ENCODE assay signal across 22 cellular contexts in the genomic region with DNA sequence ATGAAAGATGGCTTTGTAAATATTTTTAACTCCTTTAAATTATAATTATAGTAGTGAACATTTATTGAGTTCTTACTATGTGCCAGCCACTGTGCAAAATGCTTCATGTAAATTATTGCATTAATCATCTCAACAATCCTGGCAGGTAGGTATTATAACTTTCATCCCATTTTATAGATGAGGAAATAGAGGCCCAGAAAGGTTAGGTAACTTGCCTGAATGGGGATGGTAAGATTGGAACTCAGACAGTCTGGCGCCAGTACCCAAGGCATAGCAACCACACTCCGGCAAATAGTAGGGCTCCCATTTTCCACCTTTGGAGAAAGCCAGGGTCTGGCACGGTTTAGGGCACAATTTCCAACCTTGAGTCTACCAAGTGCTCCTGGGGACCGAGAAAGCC.
DNase-seq lines count a peak whose midpoint lies in the region; ATAC-seq, FAIRE-seq and TF ChIP-seq lines count a peak whose summit lies in the region.
"Had no signal": no experiment of that assay in that cellular context is flagged by ENCODE, and none has a peak within 500 bp of the region (broad histone marks: within the 10 kb centered on the region; RNA-seq: fewer than 3 reads in every experiment).

No MANE protein-coding gene starts in this region.

- H3K4me3 Mint-ChIP-seq in effector memory CD8-positive, alpha-beta T cell: no peak overlapping the region
- H3K4me3 Mint-ChIP-seq: CD14-positive monocyte; CD4-positive, alpha-beta memory T cell; CD4-positive, CD25-positive, alpha-beta regulatory T cell had no signal

- peaks cover 3% of the 10 kb centered on the region for H3K36me3 Mint-ChIP-seq in effector memory CD8-positive, alpha-beta T cell (ENCODE audit: insufficient read depth)
- H3K36me3 Mint-ChIP-seq: CD14-positive monocyte; CD4-positive, alpha-beta memory T cell; CD4-positive, CD25-positive, alpha-beta regulatory T cell had no signal

- H3K27ac Mint-ChIP-seq in effector memory CD8-positive, alpha-beta T cell: no peak overlapping the region
- H3K27ac Mint-ChIP-seq: CD14-positive monocyte; CD4-positive, alpha-beta memory T cell; CD4-positive, CD25-positive, alpha-beta regulatory T cell had no signal

- H3K4me1 Mint-ChIP-seq in effector memory CD8-positive, alpha-beta T cell (ENCODE audit: low read depth in 2 of 2): no peaks in the 10 kb centered on the region
- H3K4me1 Mint-ChIP-seq: CD4-positive, alpha-beta memory T cell; CD4-positive, CD25-positive, alpha-beta regulatory T cell had no signal

- FAIRE-seq in H54 (lab: Jason Lieb, UNC): no peak
- FAIRE-seq: A204.1, D721Med, G401.6, GM12891, GM19239 had no signal

- H3K27ac ChIP-seq in HEK293 (ENCODE audit: extremely low read depth, low read depth, low read length) (no peak overlapping the region), VCaP (peak overlapping the region; percentile 87), liver (ENCODE audit: low read depth in 1 of 2, low read length in 2 of 2) (peak overlapping the region; percentile 53 to 90), smooth muscle cell (ENCODE audit: low read depth) (no peak overlapping the region)
- H3K27ac ChIP-seq: BLaER1 had no signal

- POLR2A ChIA-PET in HEK293 (lab: Yijun Ruan, JAX): no interaction called here

- H3K4me3 ChIP-seq in HEK293 (ENCODE audit: low read depth, low read length) (no peak overlapping the region), liver (ENCODE audit: low read depth in 1 of 3, low read length in 3 of 3) (no peak overlapping the region), smooth muscle cell (no peak overlapping the region)
- H3K4me3 ChIP-seq: BLaER1 had no signal

- H3K4me1 ChIP-seq in HEK293 (ENCODE audit: control insufficient read depth, insufficient read depth, low read length): no peaks in the 10 kb centered on the region; the same call in 1 of the 2 replicates
- H3K4me1 ChIP-seq in liver (ENCODE audit: control insufficient read depth in 4 of 4, insufficient read depth in 4 of 4, low read length in 3 of 4): peaks cover 16 to 39% (median 27%) of the 10 kb centered on the region in 4 donors
- no peaks in the 10 kb centered on the region for H3K4me1 ChIP-seq in smooth muscle cell (ENCODE audit: low read depth)
- H3K4me1 ChIP-seq: Caco-2 had no signal

- H3K9ac ChIP-seq in liver (ENCODE audit: low read depth in 1 of 2, low read length in 2 of 2) (no peak overlapping the region), smooth muscle cell (ENCODE audit: low read depth) (no peak overlapping the region)
- H3K9ac ChIP-seq: BLaER1 had no signal

- H3K9me3 ChIP-seq in HEK293 (ENCODE audit: control insufficient read depth, insufficient read depth, low read depth, low read length) (no peaks in the 10 kb centered on the region), liver (ENCODE audit: control insufficient read depth in 4 of 4, low read length in 3 of 4) (no peaks in the 10 kb centered on the region), smooth muscle cell (replicated peaks; ENCODE audit: low read depth) (no peaks in the 10 kb centered on the region)
- H3K9me3 ChIP-seq: BE2C, Caco-2 had no signal

- no peak for DNase-seq in smooth muscle cell (lab: John Stamatoyannopoulos, UW; ENCODE audit: unreplicated experiment)
- DNase-seq in effector memory CD8-positive, alpha-beta T cell: no peak
- DNase-seq in H54 (ENCODE audit: insufficient read length, low spot score): no peak
- DNase-seq: 8988T; ACHN; BE2C; C1 segment of cervical spinal cord; Caco-2; Calu3; CD4-positive, alpha-beta memory T cell; CD4-positive, CD25-positive, alpha-beta regulatory T cell; GF-D8 had no signal

- no peak overlapping the region for H3K4me2 ChIP-seq in smooth muscle cell

- H3K36me3 ChIP-seq in HEK293 (ENCODE audit: control insufficient read depth in 2 of 2, insufficient read depth in 1 of 2, low read length in 2 of 2) (no peaks in the 10 kb centered on the region), liver (ENCODE audit: control insufficient read depth in 4 of 4, insufficient read depth in 3 of 4, low read depth in 1 of 4, low read length in 3 of 4) (no peaks in the 10 kb centered on the region), smooth muscle cell (ENCODE audit: low read depth) (no peaks in the 10 kb centered on the region)
- H3K36me3 ChIP-seq: BE2C, BLaER1 had no signal

- H3K79me2 ChIP-seq in smooth muscle cell (ENCODE audit: low read depth): no peaks in the 10 kb centered on the region

- H3F3A ChIP-seq in smooth muscle cell (ENCODE audit: low read depth): no peaks in the 10 kb centered on the region

- CTCF ChIA-PET in HEK293 (lab: Yijun Ruan, JAX): interaction anchor here (0.7 to 1.4 kb wide), 2 partner anchors 81 to 130 kb away, joined by 3 to 5 read pairs; a partner anchor contains a TSS

- no peak for TF ChIP-seq RAD21 in liver (IDR thresholded peaks at IDR 0.05)

- peaks cover 7 to 17% of the 10 kb centered on the region in 2 donors for H3K27me3 Mint-ChIP-seq in effector memory CD8-positive, alpha-beta T cell

- no peaks in the 10 kb centered on the region for H3K9me3 Mint-ChIP-seq in effector memory CD8-positive, alpha-beta T cell

- no peaks in the 10 kb centered on the region for H3K27me3 ChIP-seq in liver (ENCODE audit: control insufficient read depth in 4 of 4, insufficient read depth in 4 of 4, low read length in 3 of 4)
- no peaks in the 10 kb centered on the region for H3K27me3 ChIP-seq in smooth muscle cell (ENCODE audit: low read depth)
- H3K27me3 ChIP-seq: BE2C, BLaER1 had no signal

- TF ChIP-seq POLR2A in H54 (IDR thresholded peaks at IDR 0.05; ENCODE audit: low read depth, low read length): no peak

- TF ChIP-seq CTCF in HEK293 (tag by site-specific recombination; IDR thresholded peaks at IDR 0.05): no peak
- no peak for TF ChIP-seq CTCF in VCaP (conservative IDR thresholded peaks at IDR 0.05)
- no peak for TF ChIP-seq CTCF in liver (IDR thresholded peaks at IDR 0.05; ENCODE audit: low read depth, low read length, missing input control)
- TF ChIP-seq CTCF in smooth muscle cell (IDR thresholded peaks at IDR 0.05; ENCODE audit: borderline replicate concordance, insufficient read depth, poor library complexity, severe bottlenecking): no peak

- WGBS in liver: 97% methylated on average over 4 of the region's 4 CpGs
- WGBS in smooth muscle cell (ENCODE audit: low lambda C conversion rate): 97% methylated on average over 4 of the region's 4 CpGs

- ATAC-seq in effector memory CD8-positive, alpha-beta T cell (replicated peaks): no peak

- no peak overlapping the region for H2AFZ ChIP-seq in smooth muscle cell (ENCODE audit: low read depth)

- no peaks in the 10 kb centered on the region for H4K20me1 ChIP-seq in smooth muscle cell (ENCODE audit: low read depth)
- H4K20me1 ChIP-seq: BLaER1 had no signal

TF ChIP-seq in HEK293, 187 proteins besides CTCF, POLR2A, EP300 and RAD21:
- 0 out of 2 replicates have a peak, but pooled peaks have one; percentile 21 for TF ChIP-seq ZNF664 (tag by site-specific recombination; IDR thresholded peaks at IDR 0.05)
- no peak for TF ChIP-seq ZNF670 (tag by site-specific recombination; IDR thresholded peaks at IDR 0.05; ENCODE audit: low read depth)

TF ChIP-seq in liver, 16 proteins besides CTCF, POLR2A, EP300 and RAD21:
- TF ChIP-seq EGR1 (IDR thresholded peaks at IDR 0.05; ENCODE audit: low read depth in 2 of 2) (no peak), HNF4A (conservative IDR thresholded peaks at IDR 0.05) (no peak)

Comparison
In these comparisons a context has a peak if more than half of its experiments do, and no peak if none do; other contexts are left out.
1. H3K27ac ChIP-seq: peak in VCaP (single experiment) and liver (2 of 2); none in HEK293 (single experiment) and smooth muscle cell (single experiment).